8 cellular contexts compared by ENCODE assay signal in genomic region chr6:31541658-31542521, GRCh38. TPM values are rescaled to one million over a fixed set of nuclear protein-coding genes. Genes with fewer than 3 reads are reported as not detected.
DNase-seq lines count a peak whose midpoint lies in the region; ATAC-seq, FAIRE-seq and TF ChIP-seq lines count a peak whose summit lies in the region.

DDX39B (minus strand) TSS chr6:31542003; CDS start chr6:31540532, 1,471 bp downstream.

- H3K4me3 Mint-ChIP-seq in WTC11: peak within 1 kb of the TSS; percentile 99

- H3F3A ChIP-seq in smooth muscle cell (ENCODE audit: low read depth): peaks cover 19% of the 10 kb centered on the region

- H3K36me3 Mint-ChIP-seq in WTC11: peaks cover 41% of the 10 kb centered on the region

- under 1% methylated on average over 43 of the region's 43 CpGs for WGBS in smooth muscle cell (ENCODE audit: low lambda C conversion rate)

- H3K27me3 ChIP-seq in bronchial epithelial cell (ENCODE audit: control insufficient read depth, insufficient read depth, low read length) (no peaks in the 10 kb centered on the region), smooth muscle cell (ENCODE audit: low read depth) (no peaks in the 10 kb centered on the region)

- peak within 1 kb of the TSS; percentile 99 for H3K4me2 ChIP-seq in smooth muscle cell

- peak within 1 kb of the TSS; percentile 56 for H3K4me3 ChIP-seq in bronchial epithelial cell (ENCODE audit: low read depth, low read length)
- peak within 1 kb of the TSS; percentile 93 for H3K4me3 ChIP-seq in smooth muscle cell

- no peaks in the 10 kb centered on the region for H3K9me3 Mint-ChIP-seq in WTC11

- H4K20me1 ChIP-seq in smooth muscle cell (ENCODE audit: low read depth): peaks cover 46% of the 10 kb centered on the region

- POLR2A ChIA-PET in WTC11 (lab: Charles Lee): interaction anchor here (0.5 to 2.5 kb wide), 16 partner anchors 9 to 286 kb away, joined by 3 to 22 read pairs (median 4); partner anchors contain the start of genes BAG6, C6orf47, DDAH2 and GPANK1

- H3K27ac Mint-ChIP-seq in WTC11: peak within 1 kb of the TSS; percentile 98

- peak within 1 kb of the TSS; percentile 86 for H2AFZ ChIP-seq in smooth muscle cell (ENCODE audit: low read depth)

- TF ChIP-seq CTCF in WTC11 (IDR thresholded peaks at IDR 0.05) (no peak), bronchial epithelial cell (IDR thresholded peaks at IDR 0.05; ENCODE audit: insufficient read depth, low read length, severe bottlenecking) (no peak), smooth muscle cell (IDR thresholded peaks at IDR 0.05; ENCODE audit: borderline replicate concordance, insufficient read depth, poor library complexity, severe bottlenecking) (no peak)

- ATAC-seq in GM18907 (IDR thresholded peaks at IDR 0.05; ENCODE audit: unreplicated experiment): peak; percentile 73
- ATAC-seq in HG03159 (IDR thresholded peaks at IDR 0.05; ENCODE audit: unreplicated experiment): peak; percentile 52
- peak; percentile 66 for ATAC-seq in WTC11

- peaks cover 20% of the 10 kb centered on the region for H3K4me1 ChIP-seq in smooth muscle cell (ENCODE audit: low read depth)

- in situ Hi-C loops in ACHN (cut with HindIII; ENCODE audit: low pct_ligation_motif_present, low pct_unique_long_range_greater_than_20kb, low sequenced_read_pairs): no loop called here

- H3K27me3 Mint-ChIP-seq in WTC11 (ENCODE audit: low read depth): no peaks in the 10 kb centered on the region

- CTCF ChIA-PET in WTC11 (lab: Charles Lee): interaction anchor here (0.7 to 4.8 kb wide), 10 partner anchors 9 to 455 kb away, joined by 3 to 23 read pairs (median 4); partner anchors contain the start of gene LST1

- H3K27ac ChIP-seq in smooth muscle cell (ENCODE audit: low read depth): peak within 1 kb of the TSS; percentile 90

- DNase-seq in ACHN (peak; percentile 95), NCI-H2227 treated with DMSO at 0.1 percent for 48 hours (lab: John Stamatoyannopoulos, UW) (peak; percentile 97), WTC11 (ENCODE audit: low spot score) (peak; percentile 93), bronchial epithelial cell (ENCODE audit: low read depth) (peak; percentile 91), iPS-NIHi7 (ENCODE audit: extremely low spot score) (peak; percentile 91), smooth muscle cell (lab: John Stamatoyannopoulos, UW; ENCODE audit: unreplicated experiment) (peak; percentile 67)

- H3K36me3 ChIP-seq in bronchial epithelial cell (ENCODE audit: control insufficient read depth, insufficient read depth, low read length): peaks cover 8% of the 10 kb centered on the region
- no peaks in the 10 kb centered on the region for H3K36me3 ChIP-seq in smooth muscle cell (ENCODE audit: low read depth)

- H3K4me1 Mint-ChIP-seq in WTC11: peaks cover 48% of the 10 kb centered on the region

- peak within 1 kb of the TSS; percentile 95 for H3K9ac ChIP-seq in smooth muscle cell (ENCODE audit: low read depth)

- FAIRE-seq in bronchial epithelial cell (lab: Jason Lieb, UNC): no peak

- H3K79me2 ChIP-seq in smooth muscle cell (ENCODE audit: low read depth): peaks cover 55% of the 10 kb centered on the region

- no peaks in the 10 kb centered on the region for H3K9me3 ChIP-seq in smooth muscle cell (replicated peaks; ENCODE audit: low read depth)

TF ChIP-seq in WTC11, 78 proteins besides CTCF, POLR2A, EP300 and RAD21 (continues in another document):
- no peak for TF ChIP-seq ATF2 (CRISPR knock-in tag; IDR thresholded peaks at IDR 0.05; ENCODE audit: borderline replicate concordance, low read depth)
- no peak for TF ChIP-seq ZMAT4 (CRISPR knock-in tag; IDR thresholded peaks at IDR 0.05)
- TF ChIP-seq ZNF232 (CRISPR knock-in tag; IDR thresholded peaks at IDR 0.05): peak; percentile 73; the same call in 1 of the 2 replicates
- no peak for TF ChIP-seq ZNF416 (CRISPR knock-in tag; IDR thresholded peaks at IDR 0.05)
- TF ChIP-seq ZSCAN18 (CRISPR knock-in tag; IDR thresholded peaks at IDR 0.05): no peak
- no peak; the same call in 1 of the 2 replicates for TF ChIP-seq HMGXB4 (CRISPR knock-in tag; IDR thresholded peaks at IDR 0.05)
- TF ChIP-seq PRRX2 (CRISPR knock-in tag; IDR thresholded peaks at IDR 0.05): no peak
- no peak for TF ChIP-seq SMAD4 (CRISPR knock-in tag; IDR thresholded peaks at IDR 0.05)
- no peak for TF ChIP-seq ZBTB21 (CRISPR knock-in tag; IDR thresholded peaks at IDR 0.05; ENCODE audit: borderline replicate concordance)
- no peak; the same call in none of the 2 replicates for TF ChIP-seq FOXK1 (CRISPR knock-in tag; IDR thresholded peaks at IDR 0.05)
- TF ChIP-seq ATF3 (CRISPR knock-in tag; conservative IDR thresholded peaks at IDR 0.05): no peak
- no peak for TF ChIP-seq USF2 (CRISPR knock-in tag; IDR thresholded peaks at IDR 0.05)
- TF ChIP-seq TP53 (CRISPR knock-in tag; IDR thresholded peaks at IDR 0.05): no peak
- no peak for TF ChIP-seq RELA (CRISPR knock-in tag; IDR thresholded peaks at IDR 0.05; ENCODE audit: borderline replicate concordance)

RNA-seq across cellular contexts. Expression of gene DDX39B, which starts in this region (rescaled TPM):
- total RNA-seq in WTC11 (2021) (704 to 738 TPM (median 712 TPM) in 3 replicates), bronchial epithelial cell (335 and 385 TPM in 2 replicates), smooth muscle cell (137 and 153 TPM in 2 replicates)
- 117 and 146 TPM in 2 replicates for polyA plus RNA-seq in smooth muscle cell

Comparison
In these comparisons a context has a peak if more than half of its experiments do, and no peak if none do; other contexts are left out.
1. Peak in every context shown above with its lines: DNase-seq, ATAC-seq, H3K4me3 ChIP-seq and H3K27ac ChIP-seq.